In the genomic region with DNA sequence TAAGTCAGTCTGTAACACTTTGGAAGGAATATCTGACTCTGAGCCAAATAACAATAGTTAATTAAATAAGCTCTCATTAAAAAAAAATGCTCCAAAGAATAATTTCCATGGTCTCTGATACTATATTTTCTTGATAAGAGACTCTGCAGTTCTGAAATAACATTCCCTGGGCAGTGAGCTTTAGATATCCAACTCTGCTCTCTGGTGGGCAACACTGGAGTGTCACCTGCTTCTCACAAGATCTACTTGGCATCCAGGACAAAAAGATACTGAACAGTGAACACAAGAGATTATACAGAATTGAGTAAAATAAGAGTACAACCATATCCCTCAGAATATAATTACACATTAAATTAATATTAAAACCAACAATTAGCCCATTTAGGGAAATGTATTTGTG, we compare ENCODE assay signal across 1 cellular context.
TF ChIP-seq lines count a peak whose summit lies in the region.

No MANE protein-coding gene starts in this region.

TF ChIP-seq in GM23338, 12 proteins besides CTCF, POLR2A, EP300 and RAD21 (continued from another document):
- TF ChIP-seq, protein P1, sequence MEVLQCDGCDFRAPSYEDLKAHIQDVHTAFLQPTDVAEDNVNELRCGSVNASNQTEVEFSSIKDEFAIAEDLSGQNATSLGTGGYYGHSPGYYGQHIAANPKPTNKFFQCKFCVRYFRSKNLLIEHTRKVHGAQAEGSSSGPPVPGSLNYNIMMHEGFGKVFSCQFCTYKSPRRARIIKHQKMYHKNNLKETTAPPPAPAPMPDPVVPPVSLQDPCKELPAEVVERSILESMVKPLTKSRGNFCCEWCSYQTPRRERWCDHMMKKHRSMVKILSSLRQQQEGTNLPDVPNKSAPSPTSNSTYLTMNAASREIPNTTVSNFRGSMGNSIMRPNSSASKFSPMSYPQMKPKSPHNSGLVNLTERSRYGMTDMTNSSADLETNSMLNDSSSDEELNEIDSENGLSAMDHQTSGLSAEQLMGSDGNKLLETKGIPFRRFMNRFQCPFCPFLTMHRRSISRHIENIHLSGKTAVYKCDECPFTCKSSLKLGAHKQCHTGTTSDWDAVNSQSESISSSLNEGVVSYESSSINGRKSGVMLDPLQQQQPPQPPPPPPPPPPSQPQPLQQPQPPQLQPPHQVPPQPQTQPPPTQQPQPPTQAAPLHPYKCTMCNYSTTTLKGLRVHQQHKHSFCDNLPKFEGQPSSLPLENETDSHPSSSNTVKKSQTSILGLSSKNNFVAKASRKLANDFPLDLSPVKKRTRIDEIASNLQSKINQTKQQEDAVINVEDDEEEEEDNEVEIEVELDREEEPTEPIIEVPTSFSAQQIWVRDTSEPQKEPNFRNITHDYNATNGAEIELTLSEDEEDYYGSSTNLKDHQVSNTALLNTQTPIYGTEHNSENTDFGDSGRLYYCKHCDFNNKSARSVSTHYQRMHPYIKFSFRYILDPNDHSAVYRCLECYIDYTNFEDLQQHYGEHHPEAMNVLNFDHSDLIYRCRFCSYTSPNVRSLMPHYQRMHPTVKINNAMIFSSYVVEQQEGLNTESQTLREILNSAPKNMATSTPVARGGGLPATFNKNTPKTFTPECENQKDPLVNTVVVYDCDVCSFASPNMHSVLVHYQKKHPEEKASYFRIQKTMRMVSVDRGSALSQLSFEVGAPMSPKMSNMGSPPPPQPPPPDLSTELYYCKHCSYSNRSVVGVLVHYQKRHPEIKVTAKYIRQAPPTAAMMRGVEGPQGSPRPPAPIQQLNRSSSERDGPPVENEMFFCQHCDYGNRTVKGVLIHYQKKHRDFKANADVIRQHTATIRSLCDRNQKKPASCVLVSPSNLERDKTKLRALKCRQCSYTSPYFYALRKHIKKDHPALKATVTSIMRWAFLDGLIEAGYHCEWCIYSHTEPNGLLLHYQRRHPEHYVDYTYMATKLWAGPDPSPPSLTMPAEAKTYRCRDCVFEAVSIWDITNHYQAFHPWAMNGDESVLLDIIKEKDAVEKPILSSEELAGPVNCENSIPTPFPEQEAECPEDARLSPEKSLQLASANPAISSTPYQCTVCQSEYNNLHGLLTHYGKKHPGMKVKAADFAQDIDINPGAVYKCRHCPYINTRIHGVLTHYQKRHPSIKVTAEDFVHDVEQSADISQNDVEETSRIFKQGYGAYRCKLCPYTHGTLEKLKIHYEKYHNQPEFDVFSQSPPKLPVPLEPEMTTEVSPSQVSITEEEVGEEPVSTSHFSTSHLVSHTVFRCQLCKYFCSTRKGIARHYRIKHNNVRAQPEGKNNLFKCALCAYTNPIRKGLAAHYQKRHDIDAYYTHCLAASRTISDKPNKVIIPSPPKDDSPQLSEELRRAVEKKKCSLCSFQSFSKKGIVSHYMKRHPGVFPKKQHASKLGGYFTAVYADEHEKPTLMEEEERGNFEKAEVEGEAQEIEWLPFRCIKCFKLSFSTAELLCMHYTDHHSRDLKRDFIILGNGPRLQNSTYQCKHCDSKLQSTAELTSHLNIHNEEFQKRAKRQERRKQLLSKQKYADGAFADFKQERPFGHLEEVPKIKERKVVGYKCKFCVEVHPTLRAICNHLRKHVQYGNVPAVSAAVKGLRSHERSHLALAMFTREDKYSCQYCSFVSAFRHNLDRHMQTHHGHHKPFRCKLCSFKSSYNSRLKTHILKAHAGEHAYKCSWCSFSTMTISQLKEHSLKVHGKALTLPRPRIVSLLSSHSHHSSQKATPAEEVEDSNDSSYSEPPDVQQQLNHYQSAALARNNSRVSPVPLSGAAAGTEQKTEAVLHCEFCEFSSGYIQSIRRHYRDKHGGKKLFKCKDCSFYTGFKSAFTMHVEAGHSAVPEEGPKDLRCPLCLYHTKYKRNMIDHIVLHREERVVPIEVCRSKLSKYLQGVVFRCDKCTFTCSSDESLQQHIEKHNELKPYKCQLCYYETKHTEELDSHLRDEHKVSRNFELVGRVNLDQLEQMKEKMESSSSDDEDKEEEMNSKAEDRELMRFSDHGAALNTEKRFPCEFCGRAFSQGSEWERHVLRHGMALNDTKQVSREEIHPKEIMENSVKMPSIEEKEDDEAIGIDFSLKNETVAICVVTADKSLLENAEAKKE (CRISPR knock-in tag; IDR thresholded peaks at IDR 0.05) = no peak
